28 cellular contexts compared by ENCODE assay signal in the genomic region with DNA sequence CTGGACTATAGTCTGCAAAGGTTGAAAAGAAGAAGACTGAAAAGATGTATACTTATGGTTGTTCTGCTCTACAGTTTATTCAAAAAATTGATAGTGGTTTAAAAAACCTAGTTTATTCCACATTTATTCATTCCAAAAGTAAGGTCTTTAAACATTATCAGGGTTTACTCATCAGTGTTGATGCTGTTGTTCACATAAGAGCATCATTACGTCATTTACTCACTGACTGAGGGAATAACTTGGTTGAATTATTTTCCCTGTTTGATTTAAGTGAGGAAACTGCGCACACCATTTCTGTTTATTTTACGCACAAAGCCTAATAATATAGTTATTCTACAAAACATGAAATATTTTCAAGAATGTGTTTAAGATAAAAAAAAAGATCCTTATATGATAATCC.
"Had no signal": no experiment of that assay in that cellular context is flagged by ENCODE, and none has a peak within 500 bp of the region (broad histone marks: within the 10 kb centered on the region; RNA-seq: fewer than 3 reads in every experiment).

No MANE protein-coding gene starts in this region.

- H3K27ac ChIP-seq: colonic mucosa, coronary artery, dorsolateral prefrontal cortex, epithelial cell of prostate, esophagus muscularis mucosa, esophagus squamous epithelium, foreskin keratinocyte, gastrocnemius medialis, gastroesophageal sphincter, heart left ventricle, heart right ventricle had no signal

- H3K27me3 ChIP-seq: colonic mucosa, dorsolateral prefrontal cortex, esophagus muscularis mucosa, esophagus squamous epithelium, foreskin keratinocyte, gastrocnemius medialis, gastroesophageal sphincter, heart left ventricle, heart right ventricle had no signal

- H3K4me3 ChIP-seq: colonic mucosa, coronary artery, dorsolateral prefrontal cortex, esophagus muscularis mucosa, esophagus squamous epithelium, gastrocnemius medialis, gastroesophageal sphincter, heart left ventricle, heart right ventricle had no signal

- DNase-seq: colonic mucosa; cortex of kidney; dermis blood vessel endothelial cell; dorsolateral prefrontal cortex; effector CD4-positive, alpha-beta T cell; effector CD8-positive, alpha-beta T cell; effector memory CD4-positive, alpha-beta T cell; effector memory CD8-positive, alpha-beta T cell; endodermal cell; erythroblast; esophagus squamous epithelium; foreskin fibroblast; foreskin keratinocyte; foreskin melanocyte; gastrocnemius medialis; glutamatergic neuron; head of caudate nucleus; heart left ventricle; heart right ventricle had no signal

- H3K4me1 ChIP-seq: colonic mucosa, foreskin keratinocyte, gastrocnemius medialis had no signal

- H3K36me3 ChIP-seq: colonic mucosa, esophagus muscularis mucosa, esophagus squamous epithelium, gastrocnemius medialis, gastroesophageal sphincter, heart left ventricle, heart right ventricle had no signal

- FAIRE-seq: colon, endometrium, endothelial cell of umbilical vein, frontal cortex had no signal

- ATAC-seq: effector memory CD8-positive, alpha-beta T cell; esophagus mucosa; foreskin keratinocyte; gastrocnemius medialis; gastroesophageal sphincter; heart left ventricle; heart right ventricle had no signal

- H3K9me3 ChIP-seq: colonic mucosa, esophagus muscularis mucosa, esophagus squamous epithelium, gastrocnemius medialis, gastroesophageal sphincter, heart left ventricle, heart right ventricle had no signal
